In the genomic region with DNA sequence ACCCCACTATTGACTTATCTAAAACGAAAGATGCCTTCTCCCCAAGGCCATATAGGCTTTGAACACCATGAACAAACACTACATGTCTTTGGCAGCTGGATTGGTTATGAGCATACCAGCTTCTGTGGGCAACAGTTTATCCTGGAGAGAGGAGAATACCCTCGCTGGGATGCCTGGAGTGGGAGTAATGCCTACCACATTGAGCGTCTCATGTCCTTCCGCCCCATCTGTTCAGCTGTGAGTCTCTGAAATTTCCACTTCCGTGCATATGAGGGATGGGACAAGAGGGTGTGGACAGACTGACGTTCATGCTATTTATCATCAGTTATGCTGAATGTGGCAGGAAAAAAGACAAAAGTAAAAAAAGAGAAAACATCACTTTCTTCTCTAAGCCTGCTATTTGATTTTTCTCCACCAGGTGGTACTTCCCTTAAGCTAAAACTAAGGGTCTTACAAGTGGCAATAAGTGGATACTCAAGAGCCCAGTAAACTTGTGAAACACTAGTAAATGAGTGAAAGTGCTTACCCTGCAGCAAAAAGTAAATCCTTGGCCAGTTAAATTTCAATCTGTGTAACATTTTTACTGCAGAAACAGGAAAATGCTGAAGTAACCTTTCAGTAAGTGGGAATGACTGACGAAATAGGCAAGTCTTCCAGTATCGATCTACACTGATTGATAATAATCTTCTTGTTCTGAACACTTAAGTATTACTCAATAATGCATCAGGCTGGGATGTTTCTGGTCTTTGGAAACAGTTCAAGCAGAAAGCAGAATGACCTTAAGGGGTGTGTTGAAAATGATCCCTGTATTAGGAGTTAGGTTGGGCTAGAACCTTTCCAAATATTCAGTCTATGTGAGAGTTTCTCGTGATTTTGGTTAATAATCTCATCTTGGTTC, we compare ENCODE assay signal across 8 cellular contexts. TPM values are rescaled to one million over a fixed set of nuclear protein-coding genes. Genes with fewer than 3 reads are reported as not detected.
DNase-seq lines count a peak whose midpoint lies in the region; ATAC-seq and TF ChIP-seq lines count a peak whose summit lies in the region.

No MANE protein-coding gene starts in this region.

- in situ Hi-C loops in GM23248 (cut with MboI), result no loop called here

- H3K27me3 ChIP-seq in GM23248 (replicated peaks; ENCODE audit: insufficient read depth) (no peaks in the 10 kb centered on the region), SU-DHL-6 (ENCODE audit: low read length) (no peaks in the 10 kb centered on the region)

- H3K36me3 ChIP-seq in GM23248 (ENCODE audit: low read depth) (no peaks in the 10 kb centered on the region), SU-DHL-6 (ENCODE audit: low read length) (no peaks in the 10 kb centered on the region)

- H3K79me2 ChIP-seq in GM23248 (ENCODE audit: insufficient read depth), result peaks cover 16% of the 10 kb centered on the region
- no peaks in the 10 kb centered on the region for H3K79me2 ChIP-seq in SU-DHL-6 (ENCODE audit: insufficient read depth, low read length)

- DNase-seq in AG08395 (ENCODE audit: low spot score) (peak; percentile 15), GM23248 (peak; percentile 52), iPS-NIHi11 (ENCODE audit: low spot score) (peak; percentile 58)
- no peak for DNase-seq in activated T-cell treated with anti-CD3 and anti-CD28 coated beads, Interleukin-2, amount 50 U/mL, for 48 hours
- no peak for DNase-seq in activated naive CD4-positive, alpha-beta T cell treated with anti-CD3 and anti-CD28 coated beads, Interleukin-2, amount 50 U/mL, for 72 hours (ENCODE audit: low spot score in 2 of 2)
- DNase-seq in activated naive CD4-positive, alpha-beta T cell treated with anti-CD3 and anti-CD28 coated beads, Interleukin-2, amount 10 ng/mL, durations not matched to agents 7 days and 5 days, result no peak

- peaks cover 2% of the 10 kb centered on the region for H3K4me1 Mint-ChIP-seq in activated naive CD4-positive, alpha-beta T cell treated with anti-CD3 and anti-CD28 coated beads, Interleukin-2, amount 10 ng/mL, durations not matched to agents 7 days and 5 days

- H3F3A ChIP-seq in GM23248 (ENCODE audit: insufficient read depth) (peaks cover 77% of the 10 kb centered on the region), SU-DHL-6 (ENCODE audit: insufficient read depth) (peaks cover 42% of the 10 kb centered on the region)

- H3K27me3 Mint-ChIP-seq in activated naive CD4-positive, alpha-beta T cell treated with anti-CD3 and anti-CD28 coated beads, Interleukin-2, amount 10 ng/mL, durations not matched to agents 7 days and 5 days, result no peaks in the 10 kb centered on the region

- H3K4me1 ChIP-seq in GM23248 (ENCODE audit: insufficient read depth), result peaks cover 72% of the 10 kb centered on the region

- no peak for ATAC-seq in activated naive CD4-positive, alpha-beta T cell treated with anti-CD3 and anti-CD28 coated beads, Interleukin-2, amount 50 U/mL, for 72 hours
- ATAC-seq in HG03135 (IDR thresholded peaks at IDR 0.05; ENCODE audit: unreplicated experiment), result no peak

- CTCF ChIA-PET in activated naive CD4-positive, alpha-beta T cell treated with anti-CD3 and anti-CD28 coated beads, Interleukin-2, amount 10 ng/mL, durations not matched to agents 7 days and 5 days (lab: Charles Lee), result interaction anchor here (0.6 to 2.0 kb wide), 5 partner anchors 10 to 128 kb away, joined by 3 to 9 read pairs (median 4); no protein-coding TSS in a partner anchor

- H2AFZ ChIP-seq in GM23248 (no peak overlapping the region), SU-DHL-6 (ENCODE audit: low read depth, low read length, severe bottlenecking) (no peak overlapping the region)

- H3K4me3 ChIP-seq in GM23248 (no peak overlapping the region), SU-DHL-6 (ENCODE audit: insufficient read depth, low read length, poor library complexity, severe bottlenecking) (no peak overlapping the region)

- peaks cover 0 to 5% of the 10 kb centered on the region in 2 donors for H3K36me3 Mint-ChIP-seq in activated naive CD4-positive, alpha-beta T cell treated with anti-CD3 and anti-CD28 coated beads, Interleukin-2, amount 50 U/mL, for 72 hours
- H3K36me3 Mint-ChIP-seq in activated naive CD4-positive, alpha-beta T cell treated with anti-CD3 and anti-CD28 coated beads, Interleukin-2, amount 10 ng/mL, durations not matched to agents 7 days and 5 days, result peaks cover 13% of the 10 kb centered on the region

- H3K9ac ChIP-seq in GM23248 (no peak overlapping the region), SU-DHL-6 (ENCODE audit: low read length) (no peak overlapping the region)

- H3K27ac ChIP-seq in GM23248 (peak overlapping the region; percentile 68), SU-DHL-6 (ENCODE audit: low read depth, low read length) (no peak overlapping the region)

- no peak overlapping the region for H3K27ac Mint-ChIP-seq in activated naive CD4-positive, alpha-beta T cell treated with anti-CD3 and anti-CD28 coated beads, Interleukin-2, amount 50 U/mL, for 72 hours
- H3K27ac Mint-ChIP-seq in activated naive CD4-positive, alpha-beta T cell treated with anti-CD3 and anti-CD28 coated beads, Interleukin-2, amount 10 ng/mL, durations not matched to agents 7 days and 5 days, result no peak overlapping the region

- H3K9me2 ChIP-seq in GM23248 (ENCODE audit: insufficient read depth) (no peaks in the 10 kb centered on the region), SU-DHL-6 (replicated peaks; ENCODE audit: insufficient read depth, low read length) (no peaks in the 10 kb centered on the region)

- 67 to 71% methylated on average over 9 of the region's 9 CpGs for WGBS in GM23248 (ENCODE audit: low coverage in 1 of 2, low lambda C conversion rate in 2 of 2, missing lambda C conversion rate in 2 of 2), 2 experiments

- no peaks in the 10 kb centered on the region for H3K9me3 Mint-ChIP-seq in activated naive CD4-positive, alpha-beta T cell treated with anti-CD3 and anti-CD28 coated beads, Interleukin-2, amount 50 U/mL, for 72 hours
- no peaks in the 10 kb centered on the region for H3K9me3 Mint-ChIP-seq in activated naive CD4-positive, alpha-beta T cell treated with anti-CD3 and anti-CD28 coated beads, Interleukin-2, amount 10 ng/mL, durations not matched to agents 7 days and 5 days

- H3K4me3 Mint-ChIP-seq in activated naive CD4-positive, alpha-beta T cell treated with anti-CD3 and anti-CD28 coated beads, Interleukin-2, amount 10 ng/mL, durations not matched to agents 7 days and 5 days, result no peak overlapping the region

- H4K20me1 ChIP-seq in GM23248 (ENCODE audit: insufficient read depth), result no peaks in the 10 kb centered on the region
- no peaks in the 10 kb centered on the region; the same call in 1 of the 2 replicates for H4K20me1 ChIP-seq in SU-DHL-6 (ENCODE audit: low read depth, low read length)

- H3K4me2 ChIP-seq in GM23248 (ENCODE audit: unreplicated experiment), result no peak overlapping the region
- H3K4me2 ChIP-seq in SU-DHL-6 (ENCODE audit: low read depth, low read length, poor library complexity, severe bottlenecking), result no peak overlapping the region

- H3K9me3 ChIP-seq in GM23248 (ENCODE audit: low read depth) (no peaks in the 10 kb centered on the region), SU-DHL-6 (ENCODE audit: insufficient read depth, low read length) (no peaks in the 10 kb centered on the region)

- peak; percentile 30 for TF ChIP-seq CTCF in SU-DHL-6 (IDR thresholded peaks at IDR 0.05; ENCODE audit: insufficient read depth, low read length, poor library complexity, severe bottlenecking)

RNA-seq across cellular contexts. Expression of gene CRYBA1, which starts 5.6 kb away (rescaled TPM):
- not detected in 2 replicates for total RNA-seq in GM23248 (2014; rRNA removed; shearing (Covaris generic))
- polyA plus RNA-seq in GM23248 (2016; fragmentation: Nextera tagmentation; extraction: Ambion mirVana), result not detected in 2 replicates
- total RNA-seq in activated naive CD4-positive, alpha-beta T cell treated with anti-CD3 and anti-CD28 coated beads, Interleukin-2, amount 50 U/mL, for 72 hours, result not detected

RNA-seq across cellular contexts. Expression of gene NUFIP2, which starts 41.7 kb away (rescaled TPM):
- 30.9 and 31.6 TPM in 2 replicates for total RNA-seq in GM23248 (2014; rRNA removed; shearing (Covaris generic))
- 4.8 and 5.2 TPM in 2 replicates for polyA plus RNA-seq in GM23248 (2016; fragmentation: Nextera tagmentation; extraction: Ambion mirVana)
- 100 to 1,000 TPM in 1 of 2 donors, 10 to 100 TPM in 1; 63.6 to 113 TPM for total RNA-seq in activated naive CD4-positive, alpha-beta T cell treated with anti-CD3 and anti-CD28 coated beads, Interleukin-2, amount 50 U/mL, for 72 hours

Comparison
In these comparisons a context has a peak if more than half of its experiments do, and no peak if none do; other contexts are left out.
1. DNase-seq: peak in AG08395 (single experiment), GM23248 (single experiment) and iPS-NIHi11 (single experiment); none in activated T-cell treated with anti-CD3 and anti-CD28 coated beads, Interleukin-2, amount 50 U/mL, for 48 hours (0 of 2), activated naive CD4-positive, alpha-beta T cell treated with anti-CD3 and anti-CD28 coated beads, Interleukin-2, amount 50 U/mL, for 72 hours (0 of 2) and activated naive CD4-positive, alpha-beta T cell treated with anti-CD3 and anti-CD28 coated beads, Interleukin-2, amount 10 ng/mL, durations not matched to agents 7 days and 5 days (single experiment).